8 cellular contexts compared by ENCODE assay signal in the genomic region with DNA sequence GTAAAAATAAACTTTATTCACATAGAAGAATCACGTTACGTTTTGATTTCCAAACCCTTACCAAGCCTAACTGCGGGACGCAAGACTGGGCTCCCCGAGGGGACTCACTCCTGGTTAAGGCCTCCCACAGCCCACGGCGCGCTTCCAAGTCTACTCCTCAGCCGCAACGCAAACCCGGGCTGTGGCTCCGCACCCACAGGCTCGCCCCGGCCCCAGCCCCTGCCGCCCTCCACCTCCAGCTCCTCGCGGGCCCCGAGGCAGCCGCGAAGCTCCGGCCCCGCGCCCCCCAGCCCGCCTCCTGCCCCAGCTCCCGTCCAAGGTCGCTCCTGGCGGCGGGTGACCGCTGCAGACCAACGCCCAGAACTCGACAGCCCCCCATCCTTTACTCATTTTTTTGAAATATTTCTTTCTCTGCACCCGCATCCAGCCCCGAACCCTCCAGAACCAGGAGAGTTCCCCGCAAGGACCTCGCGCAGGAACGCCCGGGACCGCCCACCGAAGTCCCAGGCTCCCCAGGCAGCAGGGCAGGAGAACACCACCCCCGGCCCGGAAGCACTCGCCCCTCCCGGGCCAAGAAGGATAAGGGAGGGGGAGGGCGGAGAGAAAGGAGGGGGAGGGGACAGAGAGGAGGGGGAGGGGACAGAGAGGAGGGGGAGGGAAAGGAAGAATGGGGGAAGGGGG. TPM values are rescaled to one million over a fixed set of nuclear protein-coding genes. Genes with fewer than 3 reads are reported as not detected.
DNase-seq lines count a peak whose midpoint lies in the region; ATAC-seq lines count a peak whose summit lies in the region.

No MANE protein-coding gene starts in this region.

- H3K4me1 Mint-ChIP-seq in CD4-positive, CD25-positive, alpha-beta regulatory T cell = peaks cover 14 to 53% (median 37%) of the 10 kb centered on the region in 4 donors

- peak overlapping the region; percentile 56 to 95 (median 92) for H3K27ac Mint-ChIP-seq in CD4-positive, CD25-positive, alpha-beta regulatory T cell

- peak overlapping the region; percentile 93 to 99 (median 96) for H3K4me3 Mint-ChIP-seq in CD4-positive, CD25-positive, alpha-beta regulatory T cell

- H3K9me3 ChIP-seq in CD4-positive, CD25-positive, alpha-beta regulatory T cell (ENCODE audit: control insufficient read depth in 2 of 2, low read length in 2 of 2) = no peaks in the 10 kb centered on the region
- no peaks in the 10 kb centered on the region for H3K9me3 ChIP-seq in mononuclear cell (ENCODE audit: low read depth, low read length)

- no peaks in the 10 kb centered on the region for H3K27me3 Mint-ChIP-seq in CD4-positive, CD25-positive, alpha-beta regulatory T cell

- peaks cover 4% of the 10 kb centered on the region for H3K36me3 ChIP-seq in CD4-positive, CD25-positive, alpha-beta regulatory T cell (ENCODE audit: control insufficient read depth, insufficient read depth, low read length)

- H3K27me3 ChIP-seq in CD4-positive, CD25-positive, alpha-beta regulatory T cell (ENCODE audit: control insufficient read depth, insufficient read depth, low read length) = no peaks in the 10 kb centered on the region
- no peaks in the 10 kb centered on the region for H3K27me3 ChIP-seq in mononuclear cell (ENCODE audit: insufficient read depth, low read length)

- no peak for ATAC-seq in CD4-positive, CD25-positive, alpha-beta regulatory T cell (ENCODE audit: low read depth in 2 of 2)
- peak; percentile 23 for ATAC-seq in HG02588 (IDR thresholded peaks at IDR 0.05; ENCODE audit: unreplicated experiment)

- no peaks in the 10 kb centered on the region for H3K9me3 Mint-ChIP-seq in CD4-positive, CD25-positive, alpha-beta regulatory T cell

- peak overlapping the region; percentile 91 for H3K4me3 ChIP-seq in CD4-positive, CD25-positive, alpha-beta regulatory T cell (ENCODE audit: low read depth, low read length)
- peak overlapping the region; percentile 95 for H3K4me3 ChIP-seq in mononuclear cell (ENCODE audit: low read length)

- H3K4me1 ChIP-seq in CD4-positive, CD25-positive, alpha-beta regulatory T cell (ENCODE audit: control insufficient read depth, insufficient read depth, low read length, poor library complexity, severe bottlenecking) = peaks cover 41% of the 10 kb centered on the region
- H3K4me1 ChIP-seq in mononuclear cell (ENCODE audit: insufficient read depth, low read length) = peaks cover 46% of the 10 kb centered on the region

- peak; percentile 57 to 79 (median 59) for DNase-seq in CD4-positive, CD25-positive, alpha-beta regulatory T cell
- DNase-seq in NOMO-1 (lab: John Stamatoyannopoulos, UW; ENCODE audit: unreplicated experiment in 2 of 2) (peak; percentile 55 to 84), activated T-cell treated with anti-CD3 and anti-CD28 coated beads for 1 hour (ENCODE audit: low read depth) (peak; percentile 47), epithelial cell of prostate (ENCODE audit: low read depth, low spot score) (no peak), cortex of kidney (lab: John Stamatoyannopoulos, UW) (no peak)
- peak; percentile 65 to 66 for DNase-seq in stimulated activated CD8-positive, alpha-beta memory T cell treated with anti-CD3 and anti-CD28 coated beads, Interleukin-2, amount 100 ng/mL, for 48 hours (ENCODE audit: low read depth in 2 of 2)

- peaks cover 4% of the 10 kb centered on the region for H3K36me3 Mint-ChIP-seq in CD4-positive, CD25-positive, alpha-beta regulatory T cell

- peak overlapping the region; percentile 97 for H3K27ac ChIP-seq in CD4-positive, CD25-positive, alpha-beta regulatory T cell (ENCODE audit: insufficient read depth, low read length, poor library complexity, severe bottlenecking)
- peak overlapping the region; percentile 96 for H3K27ac ChIP-seq in epithelial cell of prostate

RNA-seq across cellular contexts. Expression of a gene that starts 0.9 kb away (rescaled TPM):
- total RNA-seq in CD4-positive, CD25-positive, alpha-beta regulatory T cell = 152 TPM
- polyA plus RNA-seq in CD4-positive, CD25-positive, alpha-beta regulatory T cell = 10 to 100 TPM; 32.1 to 39.8 (median 37.9) TPM
- total RNA-seq in mononuclear cell = 129 TPM

Comparison
In these comparisons a context has a peak if more than half of its experiments do, and no peak if none do; other contexts are left out.
1. DNase-seq: peak in CD4-positive, CD25-positive, alpha-beta regulatory T cell (3 of 3), NOMO-1 (2 of 2), activated T-cell treated with anti-CD3 and anti-CD28 coated beads for 1 hour (single experiment) and stimulated activated CD8-positive, alpha-beta memory T cell treated with anti-CD3 and anti-CD28 coated beads, Interleukin-2, amount 100 ng/mL, for 48 hours (2 of 2); none in epithelial cell of prostate (single experiment) and cortex of kidney (single experiment).